In the genomic region with DNA sequence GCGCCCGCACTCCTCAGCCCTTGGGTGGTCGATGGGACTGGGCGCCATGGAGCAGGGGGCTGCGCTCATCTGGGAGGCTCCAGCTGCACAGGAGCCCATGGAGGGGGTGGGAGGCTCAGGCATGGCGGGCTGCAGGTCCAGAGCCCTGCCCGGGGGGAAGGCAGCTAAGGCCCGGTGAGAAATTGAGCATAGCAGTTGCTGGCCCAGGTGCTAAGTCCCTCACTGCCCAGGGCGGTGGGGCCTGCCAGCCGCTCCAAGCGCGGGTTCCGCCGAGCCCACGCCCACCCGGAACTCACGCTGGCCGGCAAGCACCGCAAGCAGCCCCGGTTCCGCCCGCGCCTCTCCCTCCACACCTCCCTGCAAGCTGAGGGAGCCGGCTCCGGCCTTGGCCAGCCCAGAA, we compare ENCODE assay signal across 2 cellular contexts.
DNase-seq lines count a peak whose midpoint lies in the region; TF ChIP-seq lines count a peak whose summit lies in the region.
"Not testable (repeated sequence)": the region's sequence is repeated elsewhere in the genome, so short reads cannot be mapped to it uniquely, and the experiment has no call there.

No MANE protein-coding gene starts in this region.

- not testable (repeated sequence) for H2BK12ac ChIP-seq in neuronal stem cell (ENCODE audit: low read length)

- intact Hi-C loops in testis (cut with DNase I; ENCODE audit: low total_unique reads): not testable (repeated sequence)

- H2BK120ac ChIP-seq in neuronal stem cell (ENCODE audit: low read depth, low read length): not testable (repeated sequence)

- not testable (repeated sequence) for TF ChIP-seq POLR2A in testis (IDR thresholded peaks at IDR 0.05)

- H3K4me3 ChIP-seq in neuronal stem cell (ENCODE audit: low read length in 2 of 2): not testable (repeated sequence)
- H3K4me3 ChIP-seq in testis: peak overlapping the region; percentile 15 to 42

- not testable (repeated sequence) for H4K8ac ChIP-seq in neuronal stem cell (ENCODE audit: low read depth, low read length)

- peak overlapping the region; percentile 3 for H3K14ac ChIP-seq in neuronal stem cell (ENCODE audit: low read length)

- not testable (repeated sequence) for H3K36me3 ChIP-seq in neuronal stem cell (replicated peaks in 1 of 2; ENCODE audit: control insufficient read depth in 2 of 2, insufficient read depth in 2 of 2, low read length in 2 of 2); testis (ENCODE audit: low read depth, missing control alignments)

- not testable (repeated sequence) for H4K91ac ChIP-seq in neuronal stem cell (ENCODE audit: low read depth, low read length, poor library complexity)

- not testable (repeated sequence) for H3K27me3 ChIP-seq in neuronal stem cell (ENCODE audit: control insufficient read depth in 3 of 3, insufficient read depth in 3 of 3, low read depth in 1 of 3, low read length in 3 of 3); testis

- H3K9ac ChIP-seq in neuronal stem cell (ENCODE audit: low read depth, low read length, poor library complexity): not testable (repeated sequence)

- H3K4ac ChIP-seq in neuronal stem cell (ENCODE audit: low read length): not testable (repeated sequence)

- not testable (repeated sequence) for H2BK15ac ChIP-seq in neuronal stem cell (ENCODE audit: low read length)

- H2BK5ac ChIP-seq in neuronal stem cell (ENCODE audit: low read length): not testable (repeated sequence)

- not testable (repeated sequence) for H3K4me2 ChIP-seq in neuronal stem cell (ENCODE audit: insufficient read depth, low read length, poor library complexity, severe bottlenecking)

- not testable (repeated sequence) for H2AK5ac ChIP-seq in neuronal stem cell (ENCODE audit: low read depth, low read length)

- H3K79me1 ChIP-seq in neuronal stem cell (ENCODE audit: low read depth, low read length): not testable (repeated sequence)

- DNase-seq in neuronal stem cell (ENCODE audit: low spot score); testis: not testable (repeated sequence)

- not testable (repeated sequence) for H3K4me1 ChIP-seq in neuronal stem cell (ENCODE audit: control insufficient read depth in 2 of 2, insufficient read depth in 1 of 2, low read depth in 1 of 2, low read length in 2 of 2); testis

- not testable (repeated sequence) for H2AFZ ChIP-seq in neuronal stem cell (ENCODE audit: low read length)

- TF ChIP-seq CTCF in testis (IDR thresholded peaks at IDR 0.05): not testable (repeated sequence)

- H3K9me3 ChIP-seq in neuronal stem cell (replicated peaks in 1 of 2; ENCODE audit: control insufficient read depth in 2 of 2, insufficient read depth in 1 of 2, low read depth in 1 of 2, low read length in 2 of 2); testis: not testable (repeated sequence)

- not testable (repeated sequence) for H3K23ac ChIP-seq in neuronal stem cell (ENCODE audit: low read depth, low read length, poor library complexity)

- H3K18ac ChIP-seq in neuronal stem cell (ENCODE audit: low read length): not testable (repeated sequence)

- no CpG with 5 or more reads among the region's 25 CpGs for WGBS in neuronal stem cell (ENCODE audit: extremely low coverage in 2 of 2, insufficient read length in 2 of 2, insufficient replicate concordance in 1 of 2), 2 donors
- 71 to 73% methylated on average over 6 to 14 of the region's 25 CpGs for WGBS in testis, 2 donors

- H3K27ac ChIP-seq in neuronal stem cell (replicated peaks; ENCODE audit: low read length); testis: not testable (repeated sequence)
